In genomic region chr1:157844084-157844830, GRCh38 we compare ENCODE assay signal across 26 cellular contexts. TPM values are rescaled to one million over a fixed set of nuclear protein-coding genes. Genes with fewer than 3 reads are reported as not detected.
DNase-seq lines count a peak whose midpoint lies in the region; ATAC-seq and TF ChIP-seq lines count a peak whose summit lies in the region.
"Had no signal": no experiment of that assay in that cellular context is flagged by ENCODE, and none has a peak within 500 bp of the region (broad histone marks: within the 10 kb centered on the region; RNA-seq: fewer than 3 reads in every experiment).

No MANE protein-coding gene starts in this region.

- WGBS in spleen, 5 donors: 49 to 68% (median 62%) methylated on average over 4 of the region's 4 CpGs

- peak overlapping the region in 3 of 4 donors; percentile 5 to 74 (median 36) for H3K4me3 Mint-ChIP-seq in IgD-negative memory B cell
- H3K4me3 Mint-ChIP-seq: CD4-positive, alpha-beta T cell; GM23338; HFFc6 had no signal

- POLR2A ChIA-PET in OCI-LY7 (lab: Charles Lee): interaction anchor here (0.6 to 2.9 kb wide), 8 partner anchors 14 to 41 kb away, joined by 3 to 14 read pairs (median 4); partner anchors contain the start of gene FCRL1

- no TSS peak for BruUV-seq in OCI-LY7 (replicated peaks; lab: Mats Ljungman, UMichigan)

- no peaks in the 10 kb centered on the region for H3K27me3 ChIP-seq in left lung
- H3K27me3 ChIP-seq in spleen (replicated peaks in 1 of 7): peaks cover 0 to 34% (median 0%) of the 10 kb centered on the region in 7 donors
- H3K27me3 ChIP-seq: breast epithelium, sigmoid colon, testis, uterus had no signal

- no peaks in the 10 kb centered on the region for H3K9me2 ChIP-seq in OCI-LY7 (ENCODE audit: insufficient read depth, low read length)

- peak overlapping the region; percentile 46 for H2AFZ ChIP-seq in OCI-LY7 (ENCODE audit: low read length)
- H2AFZ ChIP-seq: GM23338 had no signal

- intact Hi-C loops in OCI-LY7 (cut with micrococcal nuclease; ENCODE audit: unreplicated experiment) (no loop called here), left lung (cut with DNase I) (no loop called here), spleen (cut with DNase I; ENCODE audit: low total_unique reads) (no loop called here)

- H4K20me1 ChIP-seq in OCI-LY7 (ENCODE audit: insufficient read depth, low read length): no peaks in the 10 kb centered on the region

- peak overlapping the region; percentile 0 to 55 (median 51) for H3K27ac Mint-ChIP-seq in IgD-negative memory B cell
- H3K27ac Mint-ChIP-seq: CD4-positive, alpha-beta T cell; GM23338; HFFc6 had no signal

- DNase-seq in OCI-LY7 (ENCODE audit: low spot score) (no peak), left lung (no peak), spleen (no peak), epidermal melanocyte (ENCODE audit: insufficient read length, low spot score) (no peak)
- DNase-seq in activated CD8-positive, alpha-beta memory T cell treated with anti-CD3 and anti-CD28 coated beads, Interleukin-2, amount 50 U/mL, for 48 hours: no peak
- no peak for DNase-seq in activated CD4-positive, CD25-positive, alpha-beta regulatory T cell (lab: John Stamatoyannopoulos, UW)
- DNase-seq: activated CD4-positive, alpha-beta T cell treated with anti-CD3 and anti-CD28 coated beads, Interleukin-2, amount 50 U/mL, for 48 hours; activated naive CD4-positive, alpha-beta T cell treated with anti-CD3 and anti-CD28 coated beads, Interleukin-2, amount 50 U/mL, for 16 hours; CD4-positive, alpha-beta T cell; effector CD8-positive, alpha-beta T cell; erythroblast; HFFc6; kidney; mesenchymal stem cell; NCI-H1092 treated with DMSO at 0.1 percent for 48 hours; NCI-H187; NCI-H526; sigmoid colon; stimulated activated naive CD8-positive, alpha-beta T cell treated with anti-CD3 and anti-CD28 coated beads, Interleukin-15, Interleukin-2, amounts not matched to agents 100 U/mL and 50 U/mL, for 24 hours; T1000; testis; uterus had no signal

- H3K27ac ChIP-seq in OCI-LY7 (ENCODE audit: low read depth, low read length, poor library complexity, severe bottlenecking) (no peak overlapping the region), left lung (no peak overlapping the region), spleen (peak overlapping the region in 5 of 8 donors; percentile 15 to 71 (median 57))
- H3K27ac ChIP-seq: breast epithelium, sigmoid colon, testis, uterus had no signal

- no peaks in the 10 kb centered on the region for H3K9me3 ChIP-seq in OCI-LY7 (ENCODE audit: low read length)
- H3K9me3 ChIP-seq in left lung: no peaks in the 10 kb centered on the region
- no peaks in the 10 kb centered on the region for H3K9me3 ChIP-seq in spleen
- H3K9me3 ChIP-seq: breast epithelium, sigmoid colon, testis, uterus had no signal

- ATAC-seq in left lung: peak; percentile 52
- ATAC-seq: GM23338; stimulated activated naive CD8-positive, alpha-beta T cell treated with anti-CD3 and anti-CD28 coated beads, Interleukin-15, Interleukin-2, amounts not matched to agents 100 U/mL and 50 U/mL, for 24 hours had no signal

- TF ChIP-seq POLR2A in spleen (IDR thresholded peaks at IDR 0.05): no peak

- H3K36me3 Mint-ChIP-seq in IgD-negative memory B cell: peaks cover 2% of the 10 kb centered on the region

- peak overlapping the region; percentile 39 for H3K4me2 ChIP-seq in OCI-LY7 (ENCODE audit: low read length)
- H3K4me2 ChIP-seq: GM23338 had no signal

- no peaks in the 10 kb centered on the region for H3K27me3 Mint-ChIP-seq in IgD-negative memory B cell

- no peaks in the 10 kb centered on the region for H3K79me2 ChIP-seq in OCI-LY7 (ENCODE audit: insufficient read depth, low read depth, low read length)

- H3K36me3 ChIP-seq in OCI-LY7 (ENCODE audit: insufficient read depth, low read length): no peaks in the 10 kb centered on the region
- H3K36me3 ChIP-seq in left lung: no peaks in the 10 kb centered on the region
- H3K36me3 ChIP-seq in spleen: no peaks in the 10 kb centered on the region
- H3K36me3 ChIP-seq: breast epithelium, sigmoid colon, uterus had no signal

- H3K4me1 Mint-ChIP-seq in IgD-negative memory B cell: peaks cover 41 to 47% (median 42%) of the 10 kb centered on the region in 3 donors
- H3K4me1 Mint-ChIP-seq: GM23338 had no signal

- H3K9me3 Mint-ChIP-seq in IgD-negative memory B cell: no peaks in the 10 kb centered on the region
- H3K9me3 Mint-ChIP-seq: CD4-positive, alpha-beta T cell; GM23338 had no signal

- H3K4me1 ChIP-seq in OCI-LY7 (ENCODE audit: insufficient read depth, low read length, poor library complexity, severe bottlenecking) (peaks cover 75% of the 10 kb centered on the region), left lung (no peaks in the 10 kb centered on the region), spleen (peaks cover 4 to 55% (median 32%) of the 10 kb centered on the region in 6 donors)
- H3K4me1 ChIP-seq: breast epithelium, sigmoid colon, testis, uterus had no signal

- H3K4me3 ChIP-seq in OCI-LY7 (ENCODE audit: low read depth, low read length, poor library complexity, severe bottlenecking) (no peak overlapping the region), left lung (no peak overlapping the region), spleen (no peak overlapping the region)
- H3K4me3 ChIP-seq: breast epithelium, GM23338, sigmoid colon, testis, uterus had no signal

- CTCF ChIA-PET in OCI-LY7 (lab: Charles Lee; ENCODE audit: unreplicated experiment): no interaction called here

- no peak for TF ChIP-seq CTCF in OCI-LY7 (conservative IDR thresholded peaks at IDR 0.05; ENCODE audit: low read length)
- no peak for TF ChIP-seq CTCF in left lung (IDR thresholded peaks at IDR 0.05)
- TF ChIP-seq CTCF in spleen (IDR thresholded peaks at IDR 0.05 in 8 of 11, conservative IDR thresholded peaks at IDR 0.05 in 3 of 11): no peak

RNA-seq across cellular contexts. Expression of gene CD5L, which starts 2.6 kb away (rescaled TPM):
- not detected for polyA plus RNA-seq in IgD-negative memory B cell
- not detected in 2 replicates for total RNA-seq in OCI-LY7 (2014; rRNA removed; shearing (Covaris generic))
- not detected in 2 replicates for total RNA-seq in OCI-LY7 (2022)
- 1 to 10 TPM in 1 of 2 donors, under 1 TPM in 1; 0.64 to 2.2 TPM for total RNA-seq in left lung
- total RNA-seq in spleen: 100 to 1,000 TPM; 348 to 892 (median 512) TPM
- polyA plus RNA-seq in spleen: 10 to 100 TPM; 16.8 to 60.8 (median 42.6) TPM
- total RNA-seq: breast epithelium; CD4-positive, alpha-beta T cell; Daoy; GM23338; HFFc6; sigmoid colon; uterus had no signal
- polyA plus RNA-seq: GM23338 had no signal

RNA-seq across cellular contexts. Expression of gene FCRL1, which starts 24.3 kb away (rescaled TPM):
- polyA plus RNA-seq in IgD-negative memory B cell: 141 TPM
- 42.5 and 62.8 TPM in 2 replicates for total RNA-seq in OCI-LY7 (2014; rRNA removed; shearing (Covaris generic))
- total RNA-seq in OCI-LY7 (2022): 72.6 and 98.3 TPM in 2 replicates
- 1 to 10 TPM in 1 of 2 donors, under 1 TPM in 1; 0.85 to 3.4 TPM for total RNA-seq in left lung
- 100 to 1,000 TPM in 4 of 7 donors, 10 to 100 TPM in 3; 57.3 to 158 (median 110) TPM for total RNA-seq in spleen
- 10 to 100 TPM; 54.5 to 77.8 (median 72.0) TPM for polyA plus RNA-seq in spleen
- total RNA-seq: Daoy, GM23338, HFFc6, sigmoid colon had no signal
- polyA plus RNA-seq: GM23338 had no signal

Comparison
In these comparisons a context has a peak if more than half of its experiments do, and no peak if none do; other contexts are left out.
1. H3K27ac ChIP-seq: peak in spleen (5 of 8); none in OCI-LY7 (single experiment) and left lung (0 of 2).
2. RNA of gene CD5L, which starts 2.6 kb away (total RNA-seq): 348 to 892 TPM in spleen; 0.64 to 2.2 TPM in left lung and not detected in OCI-LY7; every median in the first group is over 100 times any median in the second.
3. RNA of gene FCRL1, which starts 24.3 kb away (total RNA-seq): 57.3 to 158 TPM in spleen and 42.5 to 98.3 TPM in OCI-LY7; 0.85 to 3.4 TPM in left lung; every median in the first group is over 10 times any median in the second.